In genomic region chr19:40191836-40192646, GRCh38 we compare ENCODE assay signal across 8 cellular contexts. TPM values are rescaled to one million over a fixed set of nuclear protein-coding genes. Genes with fewer than 3 reads are reported as not detected.
DNase-seq lines count a peak whose midpoint lies in the region; ATAC-seq, FAIRE-seq and TF ChIP-seq lines count a peak whose summit lies in the region.

No MANE protein-coding gene starts in this region.

- H4K91ac ChIP-seq in H1 (replicated peaks; ENCODE audit: insufficient read length, low read length): peak overlapping the region; percentile 32

- 0 out of 2 replicates have a peak overlapping the region, but pooled peaks have one; percentile 61 for H2BK15ac ChIP-seq in H1 (ENCODE audit: low read length)

- no peak overlapping the region for H2BK20ac ChIP-seq in H1 (ENCODE audit: low read length)

- TF ChIP-seq EP300 in H1 (IDR thresholded peaks at IDR 0.05; ENCODE audit: borderline replicate concordance in 1 of 2, low read depth in 2 of 2, low read length in 2 of 2): peak in 1 of 2 experiments; percentile 13; a peak in 1 of 3 replicates

- H4K5ac ChIP-seq in H1 (ENCODE audit: insufficient read length, low read depth, low read length): no peak overlapping the region

- H2AK5ac ChIP-seq in H1 (ENCODE audit: low read depth, low read length): no peak overlapping the region

- no peak overlapping the region for H2BK5ac ChIP-seq in H1 (ENCODE audit: low read depth, low read length)

- intact Hi-C loops in uterus (cut with DNase I; ENCODE audit: low total_unique reads): no loop called here

- peak overlapping the region; percentile 47 for H3K27ac ChIP-seq in 22Rv1
- no peak overlapping the region for H3K27ac ChIP-seq in H1 (ENCODE audit: low read depth, low read length)
- H3K27ac ChIP-seq in muscle layer of duodenum (ENCODE audit: low read length): no peak overlapping the region
- H3K27ac ChIP-seq in uterus: peak overlapping the region; percentile 95 to 96

- H2AFZ ChIP-seq in H1 (ENCODE audit: low read length): no peak overlapping the region

- no peak overlapping the region for H2BK120ac ChIP-seq in H1 (replicated peaks; ENCODE audit: low read depth, low read length)

- no peaks in the 10 kb centered on the region for H3K36me3 Mint-ChIP-seq in T-helper 2 cell treated with Interferon-gamma antibody and Interleukin-4, amounts not matched to agents 5 μg/mL and 100 μg/mL, for 36 hours (ENCODE audit: low read depth)

- POLR2A ChIA-PET in H1 (lab: Charles Lee; ENCODE audit: partially characterized antibody): interaction anchor here (0.8 to 1.7 kb wide), 5 partner anchors 10 to 250 kb away, joined by 3 to 4 read pairs (median 3); no protein-coding TSS in a partner anchor

- TF ChIP-seq CTCF in 22Rv1 (IDR thresholded peaks at IDR 0.05) (peak; percentile 15; the same call in 1 of the 2 replicates), H1 (IDR thresholded peaks at IDR 0.05; ENCODE audit: control extremely low read depth in 1 of 3, insufficient read depth in 1 of 3, low read depth in 1 of 3, low read length in 3 of 3) (peak; percentile 23 to 34 (median 25); a peak in 3 of 4 replicates), uterus (IDR thresholded peaks at IDR 0.05) (no peak)

- no peaks in the 10 kb centered on the region for H3K79me2 ChIP-seq in H1 (ENCODE audit: control insufficient read depth in 1 of 2, insufficient read depth in 2 of 2, low read length in 2 of 2)

- TF ChIP-seq RAD21 in H1 (IDR thresholded peaks at IDR 0.05 in 1 of 2, conservative IDR thresholded peaks at IDR 0.05 in 1 of 2; ENCODE audit: low read depth in 2 of 2, low read length in 2 of 2): peak; percentile 38 to 45; a peak in 3 of 4 replicates

- H3K9me3 Mint-ChIP-seq in T-helper 2 cell treated with Interferon-gamma antibody and Interleukin-4, amounts not matched to agents 5 μg/mL and 100 μg/mL, for 36 hours: no peaks in the 10 kb centered on the region

- H3K27me3 Mint-ChIP-seq in T-helper 2 cell treated with Interferon-gamma antibody and Interleukin-4, amounts not matched to agents 5 μg/mL and 100 μg/mL, for 36 hours (ENCODE audit: low read depth): no peaks in the 10 kb centered on the region

- H3K4me3 Mint-ChIP-seq in T-helper 2 cell treated with Interferon-gamma antibody and Interleukin-4, amounts not matched to agents 5 μg/mL and 100 μg/mL, for 36 hours: peak overlapping the region; percentile 60

- H4K20me1 ChIP-seq in H1 (replicated peaks in 1 of 2; ENCODE audit: control insufficient read depth in 1 of 2, insufficient read depth in 2 of 2, low read length in 2 of 2): peaks cover 0 to 11% of the 10 kb centered on the region in 2 experiments

- H3K4ac ChIP-seq in H1 (replicated peaks; ENCODE audit: insufficient read length, low read depth, low read length): no peak overlapping the region

- H2BK12ac ChIP-seq in H1 (ENCODE audit: low read depth, low read length): no peak overlapping the region

- no peaks in the 10 kb centered on the region for H3K36me3 ChIP-seq in ES-I3 (ENCODE audit: insufficient read depth, low read length)
- H3K36me3 ChIP-seq in H1 (ENCODE audit: control insufficient read depth in 2 of 4, insufficient read depth in 4 of 4, low read length in 3 of 4): no peaks in the 10 kb centered on the region
- no peaks in the 10 kb centered on the region for H3K36me3 ChIP-seq in muscle layer of duodenum (ENCODE audit: control insufficient read depth in 1 of 2, insufficient read depth in 2 of 2, low read length in 2 of 2)
- H3K36me3 ChIP-seq in uterus: no peaks in the 10 kb centered on the region

- 71% methylated on average over 19 of the region's 62 CpGs; no CpG with 5 or more reads in 1 of the 2 experiments for WGBS in H1 (ENCODE audit: extremely low coverage in 1 of 2, insufficient coverage in 1 of 2, insufficient read length in 1 of 2, insufficient replicate concordance in 2 of 2, low coverage in 1 of 2, low lambda C conversion rate in 2 of 2, missing lambda C conversion rate in 1 of 2), 2 experiments

- no peaks in the 10 kb centered on the region for H3K9me3 ChIP-seq in ES-I3 (ENCODE audit: control insufficient read depth, insufficient read depth, low read length)
- H3K9me3 ChIP-seq in H1 (ENCODE audit: insufficient read depth in 2 of 2, low read depth in 1 of 2, low read length in 1 of 2): no peaks in the 10 kb centered on the region
- H3K9me3 ChIP-seq in muscle layer of duodenum (ENCODE audit: control insufficient read depth in 1 of 2, low read length in 2 of 2): no peaks in the 10 kb centered on the region
- H3K9me3 ChIP-seq in uterus: no peaks in the 10 kb centered on the region

- no peak for FAIRE-seq in H1 (lab: Jason Lieb, UNC)

- no peak for TF ChIP-seq POLR2A in H1 (IDR thresholded peaks at IDR 0.05; ENCODE audit: control extremely low read depth in 1 of 2, low read depth in 2 of 2, low read length in 2 of 2)
- no peak for TF ChIP-seq POLR2A in uterus (IDR thresholded peaks at IDR 0.05)

- peak overlapping the region; percentile 40 to 98 (median 62) for H3K4me3 ChIP-seq in H1 (ENCODE audit: extremely low read depth in 1 of 4, insufficient read depth in 2 of 4, low read depth in 3 of 4, low read length in 4 of 4)
- peak overlapping the region; percentile 11 to 93 for H3K4me3 ChIP-seq in muscle layer of duodenum (ENCODE audit: low read depth in 1 of 2, low read length in 2 of 2)
- peak overlapping the region; percentile 74 to 92 for H3K4me3 ChIP-seq in uterus

- H3K23ac ChIP-seq in H1 (ENCODE audit: insufficient read length): no peak overlapping the region

- H3K56ac ChIP-seq in H1 (replicated peaks; ENCODE audit: insufficient read length, low read depth, low read length): no peak overlapping the region

- H3K23me2 ChIP-seq in H1 (ENCODE audit: low read depth, low read length): peaks cover 4% of the 10 kb centered on the region; the same call in 1 of the 2 replicates

- H3K14ac ChIP-seq in H1 (ENCODE audit: insufficient read length): no peak overlapping the region

- peaks cover 8% of the 10 kb centered on the region; the same call in 1 of the 2 replicates for H3K79me1 ChIP-seq in H1 (ENCODE audit: low read depth, low read length)

- H3K27ac Mint-ChIP-seq in T-helper 2 cell treated with Interferon-gamma antibody and Interleukin-4, amounts not matched to agents 5 μg/mL and 100 μg/mL, for 36 hours: peak overlapping the region; percentile 26

- peaks cover 20% of the 10 kb centered on the region for H3K4me1 Mint-ChIP-seq in T-helper 2 cell treated with Interferon-gamma antibody and Interleukin-4, amounts not matched to agents 5 μg/mL and 100 μg/mL, for 36 hours (ENCODE audit: low read depth)

- no peak overlapping the region; the same call in 1 of the 2 replicates for H4K8ac ChIP-seq in H1 (ENCODE audit: extremely low read depth, insufficient read depth, low read length)

- H3K18ac ChIP-seq in H1 (ENCODE audit: extremely low read depth, low read length): peak overlapping the region; percentile 6; the same call in 1 of the 2 replicates

- H3K9ac ChIP-seq in ES-I3 (ENCODE audit: low read depth, low read length): peak overlapping the region; percentile 100; the same call in 1 of the 2 replicates
- H3K9ac ChIP-seq in H1 (replicated peaks in 1 of 4; ENCODE audit: extremely low read depth in 1 of 4, low read depth in 3 of 4, low read length in 3 of 4): peak overlapping the region in 2 of 4 experiments; percentile 19 to 67; a peak in 2 of 7 replicates

- H3K27me3 ChIP-seq in H1 (replicated peaks in 1 of 4; ENCODE audit: control insufficient read depth in 3 of 4, extremely low read depth in 1 of 4, insufficient read depth in 3 of 4, low read length in 3 of 4) (no peaks in the 10 kb centered on the region; a peak in 1 of 7 replicates), muscle layer of duodenum (ENCODE audit: low read depth, low read length) (no peaks in the 10 kb centered on the region), uterus (no peaks in the 10 kb centered on the region)

- peak overlapping the region; percentile 56 to 77 for H3K4me2 ChIP-seq in H1 (ENCODE audit: insufficient read depth in 1 of 2, low read depth in 2 of 2, low read length in 2 of 2)

- CTCF ChIA-PET in H1 (lab: Charles Lee; ENCODE audit: partially characterized antibody): interaction anchor here (0.8 to 1.5 kb wide), 9 partner anchors 10 to 78 kb away, joined by 3 to 8 read pairs (median 3); no protein-coding TSS in a partner anchor

- peak; percentile 21 for DNase-seq in T-helper 2 cell treated with Interferon-gamma antibody and Interleukin-4, amounts not matched to agents 5 μg/mL and 100 μg/mL, for 36 hours (ENCODE audit: low spot score)
- DNase-seq in H1 (ENCODE audit: low read depth in 1 of 2, low spot score in 2 of 2) (peak in 1 of 2 experiments; percentile 83), uterus (peak in 1 of 2 donors; percentile 35)

- peak; percentile 29 for ATAC-seq in HG03354 (IDR thresholded peaks at IDR 0.05; ENCODE audit: poor library complexity, severe bottlenecking, unreplicated experiment)
- ATAC-seq in GM19467 (IDR thresholded peaks at IDR 0.05; ENCODE audit: unreplicated experiment): no peak

- no peaks in the 10 kb centered on the region; the same call in 1 of the 2 replicates for H3K4me1 ChIP-seq in ES-I3 (ENCODE audit: insufficient read depth, low read length)
- H3K4me1 ChIP-seq in H1 (replicated peaks in 1 of 4; ENCODE audit: control insufficient read depth in 3 of 4, insufficient read depth in 4 of 4, low read length in 3 of 4): peaks cover 5 to 12% (median 9%) of the 10 kb centered on the region in 4 experiments
- H3K4me1 ChIP-seq in muscle layer of duodenum (ENCODE audit: control insufficient read depth in 1 of 2, insufficient read depth in 2 of 2, low read length in 2 of 2): peaks cover 0 to 13% of the 10 kb centered on the region in 2 donors
- peaks cover 0 to 11% of the 10 kb centered on the region in 2 donors for H3K4me1 ChIP-seq in uterus

RNA-seq across cellular contexts. Expression of gene MAP3K10, which starts 0.8 kb away (rescaled TPM):
- 15.9 and 18.3 TPM in 2 replicates for total RNA-seq in H1 (2021; fragmentation: NEBNext Ultra II Directional; extraction: Animal tissue kit (Norgen Biotek cat#: 25700))
- 4.9 and 9.2 TPM in 2 replicates for polyA plus RNA-seq in H1 (2011; rRNA removed)
- 8.4 TPM for polyA plus RNA-seq in H1 (2011; cell fraction: cytosol; rRNA removed)
- polyA plus RNA-seq in H1 (2011; cell fraction: nucleus; rRNA removed): 30.4 TPM
- polyA plus RNA-seq in H1 (2012, experiment 1 of 2): 10.2 to 16.6 TPM (median 13.2 TPM) in 4 replicates
- polyA plus RNA-seq in H1 (2012, experiment 2 of 2): 6.7 TPM
- polyA plus RNA-seq in H1 (2013, experiment 1 of 2): 8.6 TPM
- 7.6 TPM for polyA plus RNA-seq in H1 (2013, experiment 2 of 2)
- polyA minus RNA-seq in H1 (2011; rRNA and poly(A)+ RNA removed): 6.4 and 8.4 TPM in 2 replicates
- 11.9 TPM for polyA minus RNA-seq in H1 (2011; cell fraction: cytosol; rRNA and poly(A)+ RNA removed)
- polyA minus RNA-seq in H1 (2011; cell fraction: nucleus; rRNA and poly(A)+ RNA removed): 18.3 TPM
- 10 to 100 TPM in 1 of 4 donors, 1 to 10 TPM in 3; 1.0 to 29.0 (median 3.1) TPM for total RNA-seq in uterus

RNA-seq across cellular contexts. Expression of gene TTC9B, which starts 26.1 kb away (rescaled TPM):
- total RNA-seq in H1 (2021; fragmentation: NEBNext Ultra II Directional; extraction: Animal tissue kit (Norgen Biotek cat#: 25700)): not detected in 2 replicates
- polyA plus RNA-seq in H1 (2011; rRNA removed): 0.24 and 0.26 TPM in 2 replicates
- 0.22 TPM for polyA plus RNA-seq in H1 (2011; cell fraction: cytosol; rRNA removed)
- 0.13 TPM for polyA plus RNA-seq in H1 (2011; cell fraction: nucleus; rRNA removed)
- polyA plus RNA-seq in H1 (2012, experiment 1 of 2): 0.25 to 0.59 TPM (median 0.46 TPM) in 3 of 4 replicates, not detected in the other
- polyA plus RNA-seq in H1 (2012, experiment 2 of 2): 0.10 TPM
- polyA plus RNA-seq in H1 (2013, experiment 1 of 2): 0.28 TPM
- polyA plus RNA-seq in H1 (2013, experiment 2 of 2): 0.18 TPM
- polyA minus RNA-seq in H1 (2011; rRNA and poly(A)+ RNA removed): not detected in 2 replicates
- polyA minus RNA-seq in H1 (2011; cell fraction: cytosol; rRNA and poly(A)+ RNA removed): not detected
- polyA minus RNA-seq in H1 (2011; cell fraction: nucleus; rRNA and poly(A)+ RNA removed): 0.30 TPM
- not detected for total RNA-seq in uterus

RNA-seq across cellular contexts. Expression of gene CCNP, which starts 34.4 kb away (rescaled TPM):
- 0.63 and 1.9 TPM in 2 replicates for total RNA-seq in H1 (2021; fragmentation: NEBNext Ultra II Directional; extraction: Animal tissue kit (Norgen Biotek cat#: 25700))
- polyA plus RNA-seq in H1 (2011; rRNA removed): 2.1 and 4.6 TPM in 2 replicates
- 2.6 TPM for polyA plus RNA-seq in H1 (2011; cell fraction: cytosol; rRNA removed)
- polyA plus RNA-seq in H1 (2011; cell fraction: nucleus; rRNA removed): 3.3 TPM
- polyA plus RNA-seq in H1 (2012, experiment 1 of 2): 1.2 to 2.1 TPM (median 1.7 TPM) in 4 replicates
- polyA plus RNA-seq in H1 (2012, experiment 2 of 2): 1.0 TPM
- polyA plus RNA-seq in H1 (2013, experiment 1 of 2): 0.87 TPM
- polyA plus RNA-seq in H1 (2013, experiment 2 of 2): 0.81 TPM
- polyA minus RNA-seq in H1 (2011; rRNA and poly(A)+ RNA removed): 0.28 and 0.66 TPM in 2 replicates
- 2.8 TPM for polyA minus RNA-seq in H1 (2011; cell fraction: cytosol; rRNA and poly(A)+ RNA removed)
- 1.2 TPM for polyA minus RNA-seq in H1 (2011; cell fraction: nucleus; rRNA and poly(A)+ RNA removed)
- total RNA-seq in uterus: under 1 TPM in 2 of 4 donors, not detected in 2; 0.21 to 0.61 TPM

Comparison
In these comparisons a context has a peak if more than half of its experiments do, and no peak if none do; other contexts are left out.
1. H3K27ac ChIP-seq: peak in 22Rv1 (single experiment) and uterus (2 of 2); none in H1 (single experiment) and muscle layer of duodenum (single experiment).
2. CTCF ChIP-seq: peak in 22Rv1 (single experiment) and H1 (3 of 3); none in uterus (0 of 4).
3. Peak in every context shown above with its lines, with median percentiles within 50 percentile points of each other: H3K4me3 ChIP-seq.